ENCODE assay signal across 1 cellular context in the genomic region with DNA sequence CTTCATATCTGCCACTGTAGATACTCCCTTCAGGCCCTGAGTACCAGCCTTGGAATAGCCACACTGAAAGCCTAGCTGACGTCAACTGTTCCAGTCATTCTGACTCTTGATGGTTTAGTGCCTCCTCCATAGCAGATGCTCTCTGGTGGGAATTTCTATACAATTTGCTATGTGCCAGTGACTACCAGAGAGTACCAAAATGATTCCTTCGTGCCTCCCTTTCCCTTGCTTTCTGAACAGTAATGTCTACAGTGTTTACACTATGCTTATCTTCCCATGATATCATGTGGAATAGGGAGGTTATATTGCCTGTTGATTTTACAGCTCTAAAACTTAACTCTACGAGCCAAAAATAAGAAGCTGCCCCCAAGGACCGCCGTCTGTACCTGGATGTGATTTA.
TF ChIP-seq lines count a peak whose summit lies in the region.

No MANE protein-coding gene starts in this region.

TF ChIP-seq in HEK293T, 16 proteins besides CTCF, POLR2A, EP300 and RAD21 (continued from another document):
- TF ChIP-seq BHLHE40 (IDR thresholded peaks at IDR 0.05; ENCODE audit: borderline replicate concordance): no peak
- no peak for TF ChIP-seq CTBP1 (IDR thresholded peaks at IDR 0.05; ENCODE audit: borderline replicate concordance)
